ENCODE assay signal across 8 cellular contexts in the genomic region with DNA sequence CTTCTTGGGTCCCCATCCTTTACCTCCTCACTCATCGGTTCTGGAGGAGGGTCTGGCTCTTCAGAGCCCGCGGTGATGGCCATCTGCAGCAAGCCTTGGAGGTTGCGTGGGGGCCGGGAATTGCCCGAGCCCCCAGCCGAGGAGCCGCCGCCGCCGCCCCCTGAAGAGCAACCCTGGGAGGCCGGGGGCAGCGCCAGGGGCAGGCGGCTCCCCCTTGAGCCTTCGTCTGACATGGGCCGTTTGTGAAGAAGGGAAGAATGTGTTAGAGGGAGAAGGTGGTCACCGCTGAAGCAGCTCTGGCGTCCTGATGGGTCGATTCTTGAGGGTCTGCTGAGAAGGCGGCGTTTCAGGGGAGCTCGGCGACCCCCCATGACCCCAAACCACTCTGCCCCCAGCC. TPM values are rescaled to one million over a fixed set of nuclear protein-coding genes. Genes with fewer than 3 reads are reported as not detected.
DNase-seq lines count a peak whose midpoint lies in the region; ATAC-seq and TF ChIP-seq lines count a peak whose summit lies in the region.

No MANE protein-coding gene starts in this region.

- H3K9ac ChIP-seq in H9 (ENCODE audit: extremely low read depth, insufficient read length, low read length) (peak overlapping the region; percentile 41), skeletal muscle tissue (ENCODE audit: low read depth in 1 of 3, low read length in 3 of 3) (peak overlapping the region; percentile 74 to 86 (median 84))

- H2AK5ac ChIP-seq in H9 (ENCODE audit: insufficient read length, low read length), result no peak overlapping the region

- H2BK15ac ChIP-seq in H9 (ENCODE audit: low read depth, low read length), result no peak overlapping the region

- ATAC-seq in right cardiac atrium, result no peak

- H4K20me1 ChIP-seq in H9 (ENCODE audit: control insufficient read depth, insufficient read depth, insufficient read length), result no peaks in the 10 kb centered on the region

- CTCF ChIA-PET in activated CD4-positive, alpha-beta memory T cell treated with anti-CD3 and anti-CD28 coated beads for 36 hours (lab: Charles Lee), result interaction anchor here (1.6 to 1.7 kb wide), 2 partner anchors 13 to 23 kb away, joined by 5 to 8 read pairs; no protein-coding TSS in a partner anchor

- intact Hi-C loops in activated CD4-positive, alpha-beta memory T cell treated with anti-CD3 and anti-CD28 coated beads for 36 hours (cut with micrococcal nuclease), result no loop called here
- intact Hi-C loops in right cardiac atrium (cut with DNase I), result loop anchor here in 1 of 4 donors (2.0 kb wide), 1 partner anchor 21 kb away; the partner anchor contains the start of gene PPP6R1

- H3K4me3 Mint-ChIP-seq in H9, result peak overlapping the region; percentile 99 to 100
- peak overlapping the region; percentile 93 for H3K4me3 Mint-ChIP-seq in activated CD4-positive, alpha-beta memory T cell treated with anti-CD3 and anti-CD28 coated beads for 36 hours

- no peak overlapping the region for H2BK5ac ChIP-seq in H9 (ENCODE audit: insufficient read length, low read length)

- no peak overlapping the region for H3K18ac ChIP-seq in H9 (ENCODE audit: insufficient read length, low read depth, low read length)

- H2BK12ac ChIP-seq in H9 (ENCODE audit: insufficient read length, low read depth, low read length), result no peak overlapping the region

- H3K9me3 ChIP-seq in H9 (ENCODE audit: control insufficient read depth, low read depth, low read length), result no peaks in the 10 kb centered on the region
- no peaks in the 10 kb centered on the region for H3K9me3 ChIP-seq in right cardiac atrium (ENCODE audit: control insufficient read depth, low read length)
- no peaks in the 10 kb centered on the region for H3K9me3 ChIP-seq in skeletal muscle tissue (ENCODE audit: control insufficient read depth in 3 of 3, low read length in 3 of 3)

- no peak overlapping the region for H2BK20ac ChIP-seq in H9 (ENCODE audit: low read depth, low read length, poor library complexity, severe bottlenecking)

- no peaks in the 10 kb centered on the region for H3K9me3 Mint-ChIP-seq in H9
- H3K9me3 Mint-ChIP-seq in activated CD4-positive, alpha-beta memory T cell treated with anti-CD3 and anti-CD28 coated beads for 36 hours, result no peaks in the 10 kb centered on the region

- peaks cover 17 to 30% (median 22%) of the 10 kb centered on the region in 3 donors for H3K36me3 ChIP-seq in skeletal muscle tissue (ENCODE audit: control insufficient read depth in 3 of 3, insufficient read depth in 3 of 3, low read length in 3 of 3)

- no peak for TF ChIP-seq CTCF in H9 (conservative IDR thresholded peaks at IDR 0.05)

- H3K27ac Mint-ChIP-seq in H9, result peak overlapping the region; percentile 98 to 100 (median 100); a peak in 6 of 7 replicates
- peak overlapping the region; percentile 84 for H3K27ac Mint-ChIP-seq in activated CD4-positive, alpha-beta memory T cell treated with anti-CD3 and anti-CD28 coated beads for 36 hours

- POLR2A ChIA-PET in activated CD4-positive, alpha-beta memory T cell treated with anti-CD3 and anti-CD28 coated beads for 36 hours (lab: Charles Lee), result interaction anchor here (1.1 to 1.7 kb wide), 3 partner anchors 20 to 130 kb away, joined by 4 to 18 read pairs (median 17); partner anchors contain the start of gene PPP6R1

- TF ChIP-seq POLR2A in erythroblast (IDR thresholded peaks at IDR 0.05; ENCODE audit: low read length), result no peak

- H3K23ac ChIP-seq in H9 (ENCODE audit: insufficient read length, low read depth, low read length), result no peak overlapping the region

- no peak overlapping the region for H2AFZ ChIP-seq in H9 (ENCODE audit: low read length)

- H3K4me1 Mint-ChIP-seq in H9, result peaks cover 16 to 20% of the 10 kb centered on the region in 2 experiments
- H3K4me1 Mint-ChIP-seq in activated CD4-positive, alpha-beta memory T cell treated with anti-CD3 and anti-CD28 coated beads for 36 hours (ENCODE audit: low read depth), result peaks cover 42% of the 10 kb centered on the region

- no CpG with 5 or more reads among the region's 23 CpGs for WGBS in H9 (ENCODE audit: extremely low coverage, insufficient read length, low lambda C conversion rate)
- 13% methylated on average over 23 of the region's 23 CpGs for WGBS in right cardiac atrium

- H3K4me2 ChIP-seq in H9 (ENCODE audit: insufficient read depth, insufficient read length, low read length), result peak overlapping the region; percentile 76

- no peak overlapping the region for H3K14ac ChIP-seq in H9 (ENCODE audit: insufficient read depth, low read length)

- no peak overlapping the region for H3K4ac ChIP-seq in H9 (ENCODE audit: low read depth, low read length)

- H3K23me2 ChIP-seq in H9 (ENCODE audit: insufficient read length, low read depth, low read length, poor library complexity, severe bottlenecking), result peaks cover 6% of the 10 kb centered on the region

- no peak overlapping the region for H4K5ac ChIP-seq in H9 (ENCODE audit: insufficient read length, low read depth, low read length)

- H3K36me3 Mint-ChIP-seq in H9 (ENCODE audit: insufficient read depth in 1 of 3, low read depth in 3 of 3), result peaks cover 5 to 11% (median 11%) of the 10 kb centered on the region in 3 experiments; a peak in 6 of 7 replicates
- peaks cover 10% of the 10 kb centered on the region for H3K36me3 Mint-ChIP-seq in activated CD4-positive, alpha-beta memory T cell treated with anti-CD3 and anti-CD28 coated beads for 36 hours

- no peak overlapping the region for H4K8ac ChIP-seq in H9 (replicated peaks; ENCODE audit: insufficient read length, low read depth, low read length)

- H3K27ac ChIP-seq in H9 (ENCODE audit: insufficient read length, low read depth, low read length) (no peak overlapping the region), right cardiac atrium (ENCODE audit: low read length) (peak overlapping the region; percentile 59), skeletal muscle tissue (ENCODE audit: low read depth, low read length) (peak overlapping the region; percentile 81)

- no peaks in the 10 kb centered on the region for H3K79me2 ChIP-seq in H9 (ENCODE audit: insufficient read depth, low read length)

- H3K4me3 ChIP-seq in right cardiac atrium (ENCODE audit: low read length) (peak overlapping the region; percentile 56), skeletal muscle tissue (ENCODE audit: low read length in 3 of 3) (peak overlapping the region; percentile 96 to 99 (median 98))

- no peak overlapping the region for H2BK120ac ChIP-seq in H9 (ENCODE audit: low read depth, low read length, poor library complexity, severe bottlenecking)

- H3T11ph ChIP-seq in H9 (ENCODE audit: low read length), result no peak overlapping the region

- H3K27me3 ChIP-seq in H9 (ENCODE audit: insufficient read depth, low read length) (no peaks in the 10 kb centered on the region), right cardiac atrium (ENCODE audit: control insufficient read depth, insufficient read depth) (no peaks in the 10 kb centered on the region), skeletal muscle tissue (ENCODE audit: control insufficient read depth in 3 of 3, insufficient read depth in 3 of 3, low read length in 3 of 3) (peaks cover 0 to 13% (median 7%) of the 10 kb centered on the region in 3 donors)

- H3K79me1 ChIP-seq in H9 (ENCODE audit: insufficient read depth, low read depth, low read length, poor library complexity, severe bottlenecking), result no peaks in the 10 kb centered on the region

- H3K56ac ChIP-seq in H9 (ENCODE audit: insufficient read length, low read depth, low read length), result no peak overlapping the region

- H4K91ac ChIP-seq in H9 (ENCODE audit: insufficient read length, low read depth, low read length), result no peak overlapping the region

- H3K4me1 ChIP-seq in H9 (ENCODE audit: insufficient read depth, low read length), result no peaks in the 10 kb centered on the region; the same call in 1 of the 2 replicates
- no peaks in the 10 kb centered on the region for H3K4me1 ChIP-seq in right cardiac atrium (ENCODE audit: control insufficient read depth, insufficient read depth, low read length)
- H3K4me1 ChIP-seq in skeletal muscle tissue (ENCODE audit: control insufficient read depth in 3 of 3, insufficient read depth in 3 of 3, low read length in 3 of 3), result peaks cover 8 to 15% (median 14%) of the 10 kb centered on the region in 3 donors

- no peaks in the 10 kb centered on the region; the same call in 1 of the 2 replicates for H3K27me3 Mint-ChIP-seq in H9 (ENCODE audit: low read depth)
- no peaks in the 10 kb centered on the region for H3K27me3 Mint-ChIP-seq in activated CD4-positive, alpha-beta memory T cell treated with anti-CD3 and anti-CD28 coated beads for 36 hours

- DNase-seq in H9, result no peak
- no peak for DNase-seq in activated CD4-positive, alpha-beta memory T cell treated with anti-CD3 and anti-CD28 coated beads for 36 hours
- no peak for DNase-seq in right cardiac atrium
- no peak for DNase-seq in NCI-H526 treated with DMSO at 0.1 percent for 48 hours (lab: John Stamatoyannopoulos, UW)
- DNase-seq in erythroblast (lab: John Stamatoyannopoulos, UW), result no peak
- DNase-seq in activated CD4-positive, CD25-positive, alpha-beta regulatory T cell treated with anti-CD3 and anti-CD28 coated beads, Interleukin-2, amount 50 U/mL, for 72 hours, result no peak
- no peak for DNase-seq in NCI-H82 treated with DMSO at 0.1 percent for 48 hours (lab: John Stamatoyannopoulos, UW; ENCODE audit: unreplicated experiment)

RNA-seq across cellular contexts. Expression of gene HSPBP1, which starts 0.5 kb away (rescaled TPM):
- 47.4 and 50.7 TPM in 2 replicates for total RNA-seq in H9 (2021)
- total RNA-seq in activated CD4-positive, alpha-beta memory T cell treated with anti-CD3 and anti-CD28 coated beads for 36 hours, result 10 to 100 TPM; 45.0 to 45.4 TPM
- total RNA-seq in right cardiac atrium, result 10 to 100 TPM; 27.7 to 35.1 (median 31.3) TPM
- polyA plus RNA-seq in right cardiac atrium, result 48.0 TPM
- total RNA-seq in skeletal muscle tissue, result 10.4 TPM

RNA-seq across cellular contexts. Expression of gene BRSK1, which starts 4.4 kb away (rescaled TPM):
- total RNA-seq in H9 (2021), result 43.5 and 47.0 TPM in 2 replicates
- 1 to 10 TPM; 3.3 to 5.6 TPM for total RNA-seq in activated CD4-positive, alpha-beta memory T cell treated with anti-CD3 and anti-CD28 coated beads for 36 hours
- total RNA-seq in right cardiac atrium, result 10 to 100 TPM; 17.2 to 20.5 (median 19.5) TPM
- 11.9 TPM for polyA plus RNA-seq in right cardiac atrium
- 0.52 TPM for total RNA-seq in skeletal muscle tissue

RNA-seq across cellular contexts. Expression of gene PPP6R1, which starts 20.6 kb away (rescaled TPM):
- total RNA-seq in H9 (2021) (76.2 and 79.7 TPM in 2 replicates), right cardiac atrium (10 to 100 TPM; 39.3 to 43.5 (median 41.4) TPM), skeletal muscle tissue (11.0 TPM)
- total RNA-seq in activated CD4-positive, alpha-beta memory T cell treated with anti-CD3 and anti-CD28 coated beads for 36 hours, result 100 to 1,000 TPM; 180 to 200 TPM
- polyA plus RNA-seq in right cardiac atrium, result 31.7 TPM

RNA-seq across cellular contexts. Expression of gene TMEM150B, which starts 45.8 kb away (rescaled TPM):
- total RNA-seq in H9 (2021) (0.63 TPM in 1 of 2 replicates, not detected in the other), right cardiac atrium (1 to 10 TPM; 2.0 to 2.4 (median 2.2) TPM), skeletal muscle tissue (0.52 TPM)
- not detected for total RNA-seq in activated CD4-positive, alpha-beta memory T cell treated with anti-CD3 and anti-CD28 coated beads for 36 hours
- 0.68 TPM for polyA plus RNA-seq in right cardiac atrium

RNA-seq across cellular contexts. Expression of gene TMEM86B, which starts 50.8 kb away (rescaled TPM):
- total RNA-seq in H9 (2021) (3.6 and 4.5 TPM in 2 replicates), right cardiac atrium (1 to 10 TPM in 3 of 4 donors, under 1 TPM in 1; 0.80 to 2.1 (median 1.3) TPM), skeletal muscle tissue (0.52 TPM)
- 1 to 10 TPM; 4.8 to 6.5 TPM for total RNA-seq in activated CD4-positive, alpha-beta memory T cell treated with anti-CD3 and anti-CD28 coated beads for 36 hours
- polyA plus RNA-seq in right cardiac atrium, result 1.6 TPM
